In genomic region chr16:77214411-77215138, GRCh38 we compare ENCODE assay signal across 2 cellular contexts.
TF ChIP-seq lines count a peak whose summit lies in the region.

No MANE protein-coding gene starts in this region.

TF ChIP-seq in IMR-90, 13 proteins besides CTCF, POLR2A, EP300 and RAD21:
- TF ChIP-seq SMC3 (IDR thresholded peaks at IDR 0.05; ENCODE audit: low read depth, low read length) (no peak), MXI1 (IDR thresholded peaks at IDR 0.05; ENCODE audit: borderline replicate concordance, low read depth, low read length) (no peak), MAFK (IDR thresholded peaks at IDR 0.05; ENCODE audit: low read depth, low read length) (no peak), NFE2L2 (IDR thresholded peaks at IDR 0.05; ENCODE audit: low read depth, low read length) (no peak), RFX5 (IDR thresholded peaks at IDR 0.05; ENCODE audit: low read depth, low read length) (no peak), CHD1 (IDR thresholded peaks at IDR 0.05; ENCODE audit: low read depth, low read length) (no peak), CEBPB (IDR thresholded peaks at IDR 0.05; ENCODE audit: low read depth, low read length) (no peak), MAZ (IDR thresholded peaks at IDR 0.05; ENCODE audit: borderline replicate concordance, low read depth, low read length) (no peak), FOS (IDR thresholded peaks at IDR 0.05; ENCODE audit: low read depth, low read length) (no peak), RCOR1 (IDR thresholded peaks at IDR 0.05; ENCODE audit: insufficient replicate concordance, low read length) (no peak), BHLHE40 (IDR thresholded peaks at IDR 0.05; ENCODE audit: low read depth, low read length) (no peak)
- TF ChIP-seq, protein P1, sequence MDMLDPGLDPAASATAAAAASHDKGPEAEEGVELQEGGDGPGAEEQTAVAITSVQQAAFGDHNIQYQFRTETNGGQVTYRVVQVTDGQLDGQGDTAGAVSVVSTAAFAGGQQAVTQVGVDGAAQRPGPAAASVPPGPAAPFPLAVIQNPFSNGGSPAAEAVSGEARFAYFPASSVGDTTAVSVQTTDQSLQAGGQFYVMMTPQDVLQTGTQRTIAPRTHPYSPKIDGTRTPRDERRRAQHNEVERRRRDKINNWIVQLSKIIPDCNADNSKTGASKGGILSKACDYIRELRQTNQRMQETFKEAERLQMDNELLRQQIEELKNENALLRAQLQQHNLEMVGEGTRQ (IDR thresholded peaks at IDR 0.05; ENCODE audit: low read depth, low read length) = no peak
- TF ChIP-seq, protein P2, sequence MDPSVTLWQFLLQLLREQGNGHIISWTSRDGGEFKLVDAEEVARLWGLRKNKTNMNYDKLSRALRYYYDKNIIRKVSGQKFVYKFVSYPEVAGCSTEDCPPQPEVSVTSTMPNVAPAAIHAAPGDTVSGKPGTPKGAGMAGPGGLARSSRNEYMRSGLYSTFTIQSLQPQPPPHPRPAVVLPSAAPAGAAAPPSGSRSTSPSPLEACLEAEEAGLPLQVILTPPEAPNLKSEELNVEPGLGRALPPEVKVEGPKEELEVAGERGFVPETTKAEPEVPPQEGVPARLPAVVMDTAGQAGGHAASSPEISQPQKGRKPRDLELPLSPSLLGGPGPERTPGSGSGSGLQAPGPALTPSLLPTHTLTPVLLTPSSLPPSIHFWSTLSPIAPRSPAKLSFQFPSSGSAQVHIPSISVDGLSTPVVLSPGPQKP (IDR thresholded peaks at IDR 0.05; ENCODE audit: borderline replicate concordance, low read depth, low read length) = no peak

TF ChIP-seq in WTC11, 78 proteins besides CTCF, POLR2A, EP300 and RAD21:
- TF ChIP-seq ZNF416 (CRISPR knock-in tag; IDR thresholded peaks at IDR 0.05) (no peak), HMGA2 (CRISPR knock-in tag; IDR thresholded peaks at IDR 0.05) (0 out of 2 replicates have a peak, but pooled peaks have one; percentile 12)
